1 cellular context compared by ENCODE assay signal in genomic region chr18:12479982-12480381, GRCh38.
TF ChIP-seq lines count a peak whose summit lies in the region.

No MANE protein-coding gene starts in this region.

TF ChIP-seq in IMR-90, 13 proteins besides CTCF, POLR2A, EP300 and RAD21 (continued from another document):
- no peak for TF ChIP-seq SMC3 (IDR thresholded peaks at IDR 0.05; ENCODE audit: low read depth, low read length)
- TF ChIP-seq USF2 (IDR thresholded peaks at IDR 0.05; ENCODE audit: low read depth, low read length) = no peak
- TF ChIP-seq RFX5 (IDR thresholded peaks at IDR 0.05; ENCODE audit: low read depth, low read length) = no peak
- no peak for TF ChIP-seq RCOR1 (IDR thresholded peaks at IDR 0.05; ENCODE audit: insufficient replicate concordance, low read length)
- TF ChIP-seq ELK1 (IDR thresholded peaks at IDR 0.05; ENCODE audit: borderline replicate concordance, low read depth, low read length) = no peak
- TF ChIP-seq FOS (IDR thresholded peaks at IDR 0.05; ENCODE audit: low read depth, low read length) = no peak
- no peak for TF ChIP-seq MXI1 (IDR thresholded peaks at IDR 0.05; ENCODE audit: borderline replicate concordance, low read depth, low read length)
- TF ChIP-seq CHD1 (IDR thresholded peaks at IDR 0.05; ENCODE audit: low read depth, low read length) = no peak
- no peak for TF ChIP-seq CEBPB (IDR thresholded peaks at IDR 0.05; ENCODE audit: low read depth, low read length)
- TF ChIP-seq MAZ (IDR thresholded peaks at IDR 0.05; ENCODE audit: borderline replicate concordance, low read depth, low read length) = no peak
- TF ChIP-seq BHLHE40 (IDR thresholded peaks at IDR 0.05; ENCODE audit: low read depth, low read length) = no peak
